ENCODE assay signal across 22 cellular contexts in the genomic region with DNA sequence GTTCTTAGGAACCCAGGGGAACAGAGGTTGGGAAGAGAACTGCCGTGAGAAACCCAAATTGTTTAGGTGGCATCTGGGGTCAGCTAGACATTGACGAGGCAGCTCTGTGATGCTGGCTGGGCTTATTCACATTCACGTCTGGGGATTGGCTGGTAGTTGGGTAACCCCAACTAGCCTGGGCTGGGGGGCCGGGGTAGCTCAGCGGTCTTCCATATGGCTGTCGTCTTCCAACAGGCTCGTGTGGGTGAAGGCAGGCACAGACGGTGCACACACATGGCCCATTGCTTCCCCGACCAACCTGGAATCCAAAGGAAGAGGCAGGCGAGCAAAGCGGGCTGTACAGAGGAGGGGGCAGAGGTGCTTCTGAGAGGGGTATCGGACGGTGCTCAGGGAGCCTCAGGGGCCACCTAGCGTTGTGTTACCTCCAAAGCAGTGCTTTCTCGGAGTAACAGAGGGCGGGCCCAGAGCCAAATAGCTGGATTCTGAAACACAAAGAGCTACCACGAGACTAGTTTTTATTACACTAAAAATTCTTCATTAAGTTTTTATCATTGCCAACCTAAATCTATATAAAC.
"Had no signal": no experiment of that assay in that cellular context is flagged by ENCODE, and none has a peak within 500 bp of the region (broad histone marks: within the 10 kb centered on the region; RNA-seq: fewer than 3 reads in every experiment).

No MANE protein-coding gene starts in this region.

- H3K27me3 Mint-ChIP-seq: activated CD4-positive, alpha-beta T cell treated with anti-CD3 and anti-CD28 coated beads, Interleukin-2, amount 10 ng/mL, durations not matched to agents 24 days and 14 days; activated CD8-positive, alpha-beta T cell treated with anti-CD3 and anti-CD28 coated beads for 36 hours; activated naive CD8-positive, alpha-beta T cell treated with anti-CD3 and anti-CD28 coated beads, Interleukin-2, amount 50 U/mL, for 24 hours; naive thymus-derived CD8-positive, alpha-beta T cell had no signal

- DNase-seq: activated CD4-positive, alpha-beta T cell treated with anti-CD3 and anti-CD28 coated beads, Interleukin-2, amount 10 ng/mL, durations not matched to agents 24 days and 14 days; activated CD4-positive, CD25-positive, alpha-beta regulatory T cell; activated CD8-positive, alpha-beta T cell treated with anti-CD3 and anti-CD28 coated beads for 36 hours; activated naive CD4-positive, alpha-beta T cell treated with anti-CD3 and anti-CD28 coated beads, Interleukin-2, amount 10 ng/mL, durations not matched to agents 7 days and 5 days; activated naive CD8-positive, alpha-beta T cell treated with anti-CD3 and anti-CD28 coated beads, Interleukin-2, amount 50 U/mL, for 24 hours; activated T-cell treated with anti-CD3 and anti-CD28 coated beads, Interleukin-2, amount 50 U/mL, for 4 hours; effector CD4-positive, alpha-beta T cell; left ventricle myocardium inferior; naive thymus-derived CD8-positive, alpha-beta T cell; stimulated activated CD4-positive, alpha-beta T cell treated with anti-CD3 and anti-CD28 coated beads, Interleukin-4, amount 100 ng/mL, for 24 hours; stomach; T-helper 1 cell; T-helper 9 cell; trophoblast cell had no signal

- H3K36me3 ChIP-seq: ascending aorta, breast epithelium, esophagus muscularis mucosa, left ventricle myocardium inferior, stomach had no signal

- H3K9me3 Mint-ChIP-seq: activated CD4-positive, alpha-beta T cell treated with anti-CD3 and anti-CD28 coated beads, Interleukin-2, amount 10 ng/mL, durations not matched to agents 24 days and 14 days; activated CD8-positive, alpha-beta T cell treated with anti-CD3 and anti-CD28 coated beads for 36 hours; activated naive CD4-positive, alpha-beta T cell treated with anti-CD3 and anti-CD28 coated beads, Interleukin-2, amount 10 ng/mL, durations not matched to agents 7 days and 5 days; activated naive CD8-positive, alpha-beta T cell treated with anti-CD3 and anti-CD28 coated beads, Interleukin-2, amount 50 U/mL, for 24 hours; activated T-cell treated with anti-CD3 and anti-CD28 coated beads, Interleukin-2, amount 50 U/mL, for 4 hours; naive thymus-derived CD8-positive, alpha-beta T cell; stimulated activated effector memory CD8-positive, alpha-beta T cell treated with anti-CD3 and anti-CD28 coated beads, Interleukin-12 subunit alpha, Interleukin-12 subunit beta, amount 100 ng/mL, for 72 hours had no signal

- H3K4me3 ChIP-seq: ascending aorta, breast epithelium, coronary artery, esophagus muscularis mucosa, left ventricle myocardium inferior, smooth muscle cell, stomach had no signal

- H3K4me3 Mint-ChIP-seq: activated CD4-positive, alpha-beta T cell treated with anti-CD3 and anti-CD28 coated beads, Interleukin-2, amount 10 ng/mL, durations not matched to agents 24 days and 14 days; activated CD8-positive, alpha-beta T cell treated with anti-CD3 and anti-CD28 coated beads for 36 hours; activated naive CD4-positive, alpha-beta T cell treated with anti-CD3 and anti-CD28 coated beads, Interleukin-2, amount 10 ng/mL, durations not matched to agents 7 days and 5 days; activated naive CD8-positive, alpha-beta T cell treated with anti-CD3 and anti-CD28 coated beads, Interleukin-2, amount 50 U/mL, for 24 hours; activated T-cell treated with anti-CD3 and anti-CD28 coated beads, Interleukin-2, amount 50 U/mL, for 4 hours; naive thymus-derived CD8-positive, alpha-beta T cell; stimulated activated effector memory CD8-positive, alpha-beta T cell treated with anti-CD3 and anti-CD28 coated beads, Interleukin-12 subunit alpha, Interleukin-12 subunit beta, amount 100 ng/mL, for 72 hours had no signal

- H3K27ac Mint-ChIP-seq: activated CD4-positive, alpha-beta T cell treated with anti-CD3 and anti-CD28 coated beads, Interleukin-2, amount 10 ng/mL, durations not matched to agents 24 days and 14 days; activated CD8-positive, alpha-beta T cell treated with anti-CD3 and anti-CD28 coated beads for 36 hours; activated naive CD4-positive, alpha-beta T cell treated with anti-CD3 and anti-CD28 coated beads, Interleukin-2, amount 10 ng/mL, durations not matched to agents 7 days and 5 days; activated naive CD8-positive, alpha-beta T cell treated with anti-CD3 and anti-CD28 coated beads, Interleukin-2, amount 50 U/mL, for 24 hours; naive thymus-derived CD8-positive, alpha-beta T cell; stimulated activated effector memory CD8-positive, alpha-beta T cell treated with anti-CD3 and anti-CD28 coated beads, Interleukin-12 subunit alpha, Interleukin-12 subunit beta, amount 100 ng/mL, for 72 hours had no signal

- H3K4me1 ChIP-seq: ascending aorta, breast epithelium, esophagus muscularis mucosa, left ventricle myocardium inferior, parathyroid adenoma, stomach had no signal

- H3K27me3 ChIP-seq: ascending aorta had no signal

- H3K27ac ChIP-seq: ascending aorta, breast epithelium, coronary artery, esophagus muscularis mucosa, left ventricle myocardium inferior, parathyroid adenoma, stomach had no signal

- H3K36me3 Mint-ChIP-seq: naive thymus-derived CD8-positive, alpha-beta T cell had no signal

- H3K9me3 ChIP-seq: ascending aorta, breast epithelium, esophagus muscularis mucosa, left ventricle myocardium inferior, stomach had no signal

- ATAC-seq: activated CD8-positive, alpha-beta T cell treated with anti-CD3 and anti-CD28 coated beads for 36 hours; activated naive CD8-positive, alpha-beta T cell treated with anti-CD3 and anti-CD28 coated beads, Interleukin-2, amount 50 U/mL, for 24 hours; activated T-cell treated with anti-CD3 and anti-CD28 coated beads, Interleukin-2, amount 50 U/mL, for 4 hours; naive thymus-derived CD8-positive, alpha-beta T cell; sciatic nerve; stimulated activated effector memory CD8-positive, alpha-beta T cell treated with anti-CD3 and anti-CD28 coated beads, Interleukin-12 subunit alpha, Interleukin-12 subunit beta, amount 100 ng/mL, for 72 hours had no signal
